ENCODE assay signal across 24 cellular contexts in the genomic region with DNA sequence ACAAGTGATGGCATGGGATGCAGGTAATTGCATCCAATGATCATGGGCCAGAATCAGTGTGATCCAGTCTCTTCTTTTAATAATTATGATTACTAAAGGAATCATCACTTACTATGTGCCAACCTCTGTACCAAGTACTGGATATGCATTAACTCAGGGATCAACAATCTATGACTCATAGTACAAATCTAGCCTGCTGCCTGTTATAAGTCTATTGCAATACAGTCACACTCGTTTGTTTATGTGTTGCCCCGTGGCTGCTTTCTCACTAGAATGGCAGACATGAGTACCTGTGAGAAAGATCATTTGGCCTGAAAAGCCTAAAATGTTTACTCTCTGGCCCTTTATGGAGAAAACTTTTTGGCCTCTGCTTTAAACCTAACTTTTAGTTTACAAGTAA. TPM values are rescaled to one million over a fixed set of nuclear protein-coding genes. Genes with fewer than 3 reads are reported as not detected.
DNase-seq lines count a peak whose midpoint lies in the region; ATAC-seq, FAIRE-seq and TF ChIP-seq lines count a peak whose summit lies in the region.
"Had no signal": no experiment of that assay in that cellular context is flagged by ENCODE, and none has a peak within 500 bp of the region (broad histone marks: within the 10 kb centered on the region; RNA-seq: fewer than 3 reads in every experiment).

No MANE protein-coding gene starts in this region.

- no peaks in the 10 kb centered on the region for H3K4me1 Mint-ChIP-seq in osteocyte (ENCODE audit: unreplicated experiment)
- H3K4me1 Mint-ChIP-seq in activated CD4-positive, alpha-beta T cell treated with anti-CD3 and anti-CD28 coated beads, Interleukin-2, amount 10 ng/mL, durations not matched to agents 24 days and 14 days: no peaks in the 10 kb centered on the region
- H3K4me1 Mint-ChIP-seq: neural crest cell had no signal

- H3K27me3 ChIP-seq in HepG2 (ENCODE audit: control insufficient read depth in 1 of 2, insufficient read depth in 2 of 2, low read length in 2 of 2): no peaks in the 10 kb centered on the region
- H3K27me3 ChIP-seq in right lobe of liver: no peaks in the 10 kb centered on the region
- no peaks in the 10 kb centered on the region for H3K27me3 ChIP-seq in foreskin keratinocyte
- H3K27me3 ChIP-seq: BLaER1, brain microvascular endothelial cell, upper lobe of left lung had no signal

- no peaks in the 10 kb centered on the region for H3K79me2 ChIP-seq in HepG2 (ENCODE audit: insufficient read depth, low read length)

- BruUV-seq in HepG2 (replicated peaks; lab: Mats Ljungman, UMichigan): no TSS peak

- H3K36me3 Mint-ChIP-seq in osteocyte (ENCODE audit: unreplicated experiment): no peaks in the 10 kb centered on the region
- H3K36me3 Mint-ChIP-seq in activated CD4-positive, alpha-beta T cell treated with anti-CD3 and anti-CD28 coated beads, Interleukin-2, amount 10 ng/mL, durations not matched to agents 24 days and 14 days (ENCODE audit: low read depth): no peaks in the 10 kb centered on the region
- H3K36me3 Mint-ChIP-seq: activated naive CD8-positive, alpha-beta T cell had no signal

- ATAC-seq in HepG2 (peak; percentile 34; the same call in 1 of the 3 replicates), right lobe of liver (no peak), foreskin keratinocyte (peak; percentile 99)
- ATAC-seq: left lobe of liver had no signal

- intact Hi-C loops in HepG2 (cut with micrococcal nuclease; ENCODE audit: unreplicated experiment) (no loop called here), right lobe of liver (cut with DNase I) (no loop called here)
- intact Hi-C loops in activated CD4-positive, alpha-beta T cell treated with anti-CD3 and anti-CD28 coated beads, Interleukin-2, amount 10 ng/mL, durations not matched to agents 24 days and 14 days (cut with micrococcal nuclease): no loop called here

- H3K27ac ChIP-seq in HepG2 (ENCODE audit: extremely low read length, insufficient read depth, low read length) (no peak overlapping the region), right lobe of liver (no peak overlapping the region), foreskin keratinocyte (no peak overlapping the region)
- H3K27ac ChIP-seq: BLaER1, brain microvascular endothelial cell, upper lobe of left lung had no signal

- H3K4me2 ChIP-seq in HepG2 (ENCODE audit: low read depth, low read length): no peak overlapping the region
- H3K4me2 ChIP-seq: BLaER1 had no signal

- no peak overlapping the region for H3K4me3 Mint-ChIP-seq in osteocyte (ENCODE audit: unreplicated experiment)
- H3K4me3 Mint-ChIP-seq in activated CD4-positive, alpha-beta T cell treated with anti-CD3 and anti-CD28 coated beads, Interleukin-2, amount 10 ng/mL, durations not matched to agents 24 days and 14 days: no peak overlapping the region
- H3K4me3 Mint-ChIP-seq: activated naive CD8-positive, alpha-beta T cell; neural crest cell had no signal

- no peak for TF ChIP-seq EP300 in HepG2 (IDR thresholded peaks at IDR 0.05; ENCODE audit: low read depth in 2 of 2, low read length in 2 of 2)
- TF ChIP-seq EP300 in HepG2 (CRISPR knock-in tag; IDR thresholded peaks at IDR 0.05; ENCODE audit: borderline replicate concordance): no peak

- H2AFZ ChIP-seq in HepG2 (ENCODE audit: low read length): no peak overlapping the region

- TF ChIP-seq POLR2A in HepG2 (IDR thresholded peaks at IDR 0.05; ENCODE audit: insufficient read depth in 1 of 2, low read depth in 2 of 2, low read length in 2 of 2): no peak
- TF ChIP-seq POLR2A in right lobe of liver (IDR thresholded peaks at IDR 0.05): no peak

- H3K36me3 ChIP-seq in HepG2 (replicated peaks in 1 of 2; ENCODE audit: control insufficient read depth in 1 of 2, insufficient read depth in 2 of 2, low read length in 2 of 2) (no peaks in the 10 kb centered on the region), right lobe of liver (no peaks in the 10 kb centered on the region)
- H3K36me3 ChIP-seq: BLaER1, brain microvascular endothelial cell, upper lobe of left lung had no signal

- no peak overlapping the region for H3K27ac Mint-ChIP-seq in osteocyte (ENCODE audit: unreplicated experiment)
- H3K27ac Mint-ChIP-seq in activated CD4-positive, alpha-beta T cell treated with anti-CD3 and anti-CD28 coated beads, Interleukin-2, amount 10 ng/mL, durations not matched to agents 24 days and 14 days: no peak overlapping the region
- H3K27ac Mint-ChIP-seq: activated naive CD8-positive, alpha-beta T cell had no signal

- TF ChIP-seq CTCF in HepG2 (CRISPR knock-in tag; IDR thresholded peaks at IDR 0.05): no peak
- TF ChIP-seq CTCF in right lobe of liver (IDR thresholded peaks at IDR 0.05): no peak
- TF ChIP-seq CTCF in foreskin keratinocyte (conservative IDR thresholded peaks at IDR 0.05): no peak
- no peak for TF ChIP-seq CTCF in osteocyte (IDR thresholded peaks at IDR 0.05)

- TF ChIP-seq RAD21 in HepG2 (CRISPR knock-in tag; IDR thresholded peaks at IDR 0.05): no peak

- CTCF ChIA-PET in HepG2 (lab: Yijun Ruan, JAX; ENCODE audit: low intra/inter-chr PET ratio, low total read pairs): no interaction called here

- H3K9ac ChIP-seq in HepG2 (ENCODE audit: insufficient read depth, low read depth, low read length): no peak overlapping the region
- H3K9ac ChIP-seq: BLaER1 had no signal

- H3K4me3 ChIP-seq in HepG2 (replicated peaks in 1 of 3; ENCODE audit: insufficient read depth in 1 of 3, low read depth in 2 of 3, low read length in 3 of 3) (no peak overlapping the region), right lobe of liver (no peak overlapping the region)
- H3K4me3 ChIP-seq: BLaER1, upper lobe of left lung had no signal

- in situ Hi-C loops in HepG2 (cut with HindIII; ENCODE audit: extremely low pct_ligation_motif_present, low pct_unique_long_range_greater_than_20kb): no loop called here

- no peaks in the 10 kb centered on the region for H3K27me3 Mint-ChIP-seq in osteocyte (ENCODE audit: unreplicated experiment)
- H3K27me3 Mint-ChIP-seq in activated CD4-positive, alpha-beta T cell treated with anti-CD3 and anti-CD28 coated beads, Interleukin-2, amount 10 ng/mL, durations not matched to agents 24 days and 14 days: no peaks in the 10 kb centered on the region

- no peak for FAIRE-seq in HepG2 (lab: Jason Lieb, UNC)
- FAIRE-seq: endometrium had no signal

- H3K9me3 ChIP-seq in HepG2 (ENCODE audit: low read length) (no peaks in the 10 kb centered on the region), right lobe of liver (no peaks in the 10 kb centered on the region)
- H3K9me3 ChIP-seq: BLaER1, Caco-2, upper lobe of left lung had no signal

- H3K9me3 Mint-ChIP-seq in osteocyte (ENCODE audit: unreplicated experiment): peaks cover 5% of the 10 kb centered on the region
- H3K9me3 Mint-ChIP-seq in activated CD4-positive, alpha-beta T cell treated with anti-CD3 and anti-CD28 coated beads, Interleukin-2, amount 10 ng/mL, durations not matched to agents 24 days and 14 days: no peaks in the 10 kb centered on the region

- WGBS in HepG2 (ENCODE audit: low lambda C conversion rate): 3% methylated on average over 2 of the region's 2 CpGs
- WGBS in right lobe of liver (ENCODE audit: insufficient coverage, low coverage, low lambda C conversion rate, missing lambda C conversion rate): 23% methylated on average over 2 of the region's 2 CpGs

- no peaks in the 10 kb centered on the region for H4K20me1 ChIP-seq in HepG2 (ENCODE audit: insufficient read depth, low read length)
- H4K20me1 ChIP-seq: BLaER1 had no signal

- POLR2A ChIA-PET in HepG2 (lab: Yijun Ruan, JAX): no interaction called here

- H3K4me1 ChIP-seq in HepG2 (ENCODE audit: insufficient read depth, low read length): peaks cover 16% of the 10 kb centered on the region
- no peaks in the 10 kb centered on the region for H3K4me1 ChIP-seq in right lobe of liver
- H3K4me1 ChIP-seq in foreskin keratinocyte: no peaks in the 10 kb centered on the region
- H3K4me1 ChIP-seq: BLaER1, Caco-2, upper lobe of left lung had no signal

- DNase-seq in HepG2 (ENCODE audit: low spot score) (peak; percentile 22), right lobe of liver (no peak), amniotic epithelial cell (ENCODE audit: low read depth) (peak; percentile 92), foreskin keratinocyte (peak; percentile 52 to 82), osteocyte (ENCODE audit: extremely low spot score, unreplicated experiment) (no peak), SKM-1 treated with dmso at 0.1 percent for 144 hours (lab: John Stamatoyannopoulos, UW; ENCODE audit: unreplicated experiment) (no peak), NCI-H2227 (lab: John Stamatoyannopoulos, UW; ENCODE audit: unreplicated experiment) (no peak)
- no peak for DNase-seq in activated CD4-positive, alpha-beta T cell treated with anti-CD3 and anti-CD28 coated beads, Interleukin-2, amount 10 ng/mL, durations not matched to agents 24 days and 14 days
- DNase-seq: 8988T; activated CD4-positive, alpha-beta T cell treated with anti-CD3 and anti-CD28 coated beads for 48 hours; brain microvascular endothelial cell; Caco-2; cortex of kidney; NCI-H1694; SHP77 treated with DMSO at 0.1 percent for 48 hours; stimulated activated CD8-positive, alpha-beta memory T cell treated with anti-CD3 and anti-CD28 coated beads, Interleukin-4, amount 100 ng/mL, for 48 hours; upper lobe of left lung had no signal

RNA-seq across cellular contexts. Expression of gene OR6Q1, which starts 45.0 kb away (rescaled TPM):
- total RNA-seq in HepG2 (2016; rRNA removed; fragmentation: Illumina TruSeq; extraction: Trizol) (not detected in 2 replicates), right lobe of liver (not detected), foreskin keratinocyte (not detected in 2 replicates), osteocyte (not detected in 2 replicates)
- not detected in 2 replicates for total RNA-seq in HepG2 (2016; cell fraction: cytosol; rRNA removed; fragmentation: Illumina TruSeq; extraction: Trizol; ENCODE audit: low read depth)
- not detected in 2 replicates for total RNA-seq in HepG2 (2016; cell fraction: insoluble cytoplasmic fraction; rRNA removed; fragmentation: Illumina TruSeq; extraction: Trizol)
- not detected in 2 replicates for total RNA-seq in HepG2 (2016; cell fraction: membrane; rRNA removed; fragmentation: Illumina TruSeq; extraction: Trizol)
- not detected in 2 replicates for total RNA-seq in HepG2 (2016; cell fraction: nucleus; rRNA removed; fragmentation: Illumina TruSeq; extraction: Trizol)
- polyA plus RNA-seq in HepG2 (2011; rRNA removed) (not detected in 2 replicates), foreskin keratinocyte (not detected in 2 replicates)
- not detected in 2 replicates for polyA plus RNA-seq in HepG2 (2011; cell fraction: cytosol; rRNA removed)
- not detected in 2 replicates for polyA plus RNA-seq in HepG2 (2011; cell fraction: nucleus; rRNA removed)
- not detected in 2 replicates for polyA plus RNA-seq in HepG2 (2012)
- not detected in 2 replicates for polyA plus RNA-seq in HepG2 (2016; cell fraction: cytosol; fragmentation: Illumina TruSeq; extraction: Trizol; ENCODE audit: low read depth)
- not detected in 2 replicates for polyA plus RNA-seq in HepG2 (2016; cell fraction: insoluble cytoplasmic fraction; fragmentation: Illumina TruSeq; extraction: Trizol; ENCODE audit: low read depth)
- not detected in 2 replicates for polyA plus RNA-seq in HepG2 (2016; cell fraction: membrane; fragmentation: Illumina TruSeq; extraction: Trizol; ENCODE audit: low read depth)
- not detected in 2 replicates for polyA plus RNA-seq in HepG2 (2016; cell fraction: nucleus; fragmentation: Illumina TruSeq; extraction: Trizol; ENCODE audit: insufficient read depth, low read depth)
- polyA minus RNA-seq in HepG2 (2011; rRNA and poly(A)+ RNA removed; ENCODE audit: low replicate concordance): 0.50 TPM in 1 of 2 replicates, not detected in the other
- polyA minus RNA-seq in HepG2 (2011; cell fraction: cytosol; rRNA and poly(A)+ RNA removed): not detected in 2 replicates
- 0.39 TPM in 1 of 2 replicates, not detected in the other for polyA minus RNA-seq in HepG2 (2011; cell fraction: nucleus; rRNA and poly(A)+ RNA removed)
- not detected in 2 replicates for total RNA-seq in activated CD4-positive, alpha-beta T cell treated with anti-CD3 and anti-CD28 coated beads, Interleukin-2, amount 10 ng/mL, durations not matched to agents 24 days and 14 days
- total RNA-seq: Caco-2, left lobe of liver, mononuclear cell, neural crest cell, pulmonary artery endothelial cell, upper lobe of left lung had no signal

RNA-seq across cellular contexts. Expression of gene OR9I1, which starts 49.5 kb away (rescaled TPM):
- total RNA-seq in HepG2 (2016; rRNA removed; fragmentation: Illumina TruSeq; extraction: Trizol): not detected in 2 replicates
- not detected in 2 replicates for total RNA-seq in HepG2 (2016; cell fraction: cytosol; rRNA removed; fragmentation: Illumina TruSeq; extraction: Trizol; ENCODE audit: low read depth)
- total RNA-seq in HepG2 (2016; cell fraction: insoluble cytoplasmic fraction; rRNA removed; fragmentation: Illumina TruSeq; extraction: Trizol): not detected in 2 replicates
- not detected in 2 replicates for total RNA-seq in HepG2 (2016; cell fraction: membrane; rRNA removed; fragmentation: Illumina TruSeq; extraction: Trizol)
- not detected in 2 replicates for total RNA-seq in HepG2 (2016; cell fraction: nucleus; rRNA removed; fragmentation: Illumina TruSeq; extraction: Trizol)
- not detected in 2 replicates for polyA plus RNA-seq in HepG2 (2011; rRNA removed)
- not detected in 2 replicates for polyA plus RNA-seq in HepG2 (2011; cell fraction: cytosol; rRNA removed)
- not detected in 2 replicates for polyA plus RNA-seq in HepG2 (2011; cell fraction: nucleus; rRNA removed)
- polyA plus RNA-seq in HepG2 (2012): not detected in 2 replicates
- not detected in 2 replicates for polyA plus RNA-seq in HepG2 (2016; cell fraction: cytosol; fragmentation: Illumina TruSeq; extraction: Trizol; ENCODE audit: low read depth)
- polyA plus RNA-seq in HepG2 (2016; cell fraction: insoluble cytoplasmic fraction; fragmentation: Illumina TruSeq; extraction: Trizol; ENCODE audit: low read depth): not detected in 2 replicates
- not detected in 2 replicates for polyA plus RNA-seq in HepG2 (2016; cell fraction: membrane; fragmentation: Illumina TruSeq; extraction: Trizol; ENCODE audit: low read depth)
- not detected in 2 replicates for polyA plus RNA-seq in HepG2 (2016; cell fraction: nucleus; fragmentation: Illumina TruSeq; extraction: Trizol; ENCODE audit: insufficient read depth, low read depth)
- not detected in 2 replicates for polyA minus RNA-seq in HepG2 (2011; rRNA and poly(A)+ RNA removed; ENCODE audit: low replicate concordance)
- polyA minus RNA-seq in HepG2 (2011; cell fraction: cytosol; rRNA and poly(A)+ RNA removed): not detected in 2 replicates
- polyA minus RNA-seq in HepG2 (2011; cell fraction: nucleus; rRNA and poly(A)+ RNA removed): not detected in 2 replicates
- not detected for total RNA-seq in right lobe of liver
- not detected in 2 replicates for total RNA-seq in foreskin keratinocyte
- not detected in 2 replicates for polyA plus RNA-seq in foreskin keratinocyte
- total RNA-seq in osteocyte: not detected in 2 replicates
- not detected in 2 replicates for total RNA-seq in activated CD4-positive, alpha-beta T cell treated with anti-CD3 and anti-CD28 coated beads, Interleukin-2, amount 10 ng/mL, durations not matched to agents 24 days and 14 days
- total RNA-seq: Caco-2, left lobe of liver, mononuclear cell, neural crest cell, pulmonary artery endothelial cell, upper lobe of left lung had no signal

RNA-seq across cellular contexts. Expression of gene OR9Q1, which starts 52.1 kb away (rescaled TPM):
- total RNA-seq in HepG2 (2016; rRNA removed; fragmentation: Illumina TruSeq; extraction: Trizol) (not detected in 2 replicates), right lobe of liver (not detected), foreskin keratinocyte (not detected in 2 replicates), osteocyte (not detected in 2 replicates)
- total RNA-seq in HepG2 (2016; cell fraction: cytosol; rRNA removed; fragmentation: Illumina TruSeq; extraction: Trizol; ENCODE audit: low read depth): not detected in 2 replicates
- not detected in 2 replicates for total RNA-seq in HepG2 (2016; cell fraction: insoluble cytoplasmic fraction; rRNA removed; fragmentation: Illumina TruSeq; extraction: Trizol)
- total RNA-seq in HepG2 (2016; cell fraction: membrane; rRNA removed; fragmentation: Illumina TruSeq; extraction: Trizol): not detected in 2 replicates
- 0.28 TPM in 1 of 2 replicates, not detected in the other for total RNA-seq in HepG2 (2016; cell fraction: nucleus; rRNA removed; fragmentation: Illumina TruSeq; extraction: Trizol)
- polyA plus RNA-seq in HepG2 (2011; rRNA removed) (not detected in 2 replicates), foreskin keratinocyte (not detected in 2 replicates)
- not detected in 2 replicates for polyA plus RNA-seq in HepG2 (2011; cell fraction: cytosol; rRNA removed)
- polyA plus RNA-seq in HepG2 (2011; cell fraction: nucleus; rRNA removed): not detected in 2 replicates
- not detected in 2 replicates for polyA plus RNA-seq in HepG2 (2012)
- not detected in 2 replicates for polyA plus RNA-seq in HepG2 (2016; cell fraction: cytosol; fragmentation: Illumina TruSeq; extraction: Trizol; ENCODE audit: low read depth)
- not detected in 2 replicates for polyA plus RNA-seq in HepG2 (2016; cell fraction: insoluble cytoplasmic fraction; fragmentation: Illumina TruSeq; extraction: Trizol; ENCODE audit: low read depth)
- polyA plus RNA-seq in HepG2 (2016; cell fraction: membrane; fragmentation: Illumina TruSeq; extraction: Trizol; ENCODE audit: low read depth): not detected in 2 replicates
- polyA plus RNA-seq in HepG2 (2016; cell fraction: nucleus; fragmentation: Illumina TruSeq; extraction: Trizol; ENCODE audit: insufficient read depth, low read depth): not detected in 2 replicates
- polyA minus RNA-seq in HepG2 (2011; rRNA and poly(A)+ RNA removed; ENCODE audit: low replicate concordance): 0.32 TPM in 1 of 2 replicates, not detected in the other
- not detected in 2 replicates for polyA minus RNA-seq in HepG2 (2011; cell fraction: cytosol; rRNA and poly(A)+ RNA removed)
- polyA minus RNA-seq in HepG2 (2011; cell fraction: nucleus; rRNA and poly(A)+ RNA removed): 0.52 TPM in 1 of 2 replicates, not detected in the other
- total RNA-seq in activated CD4-positive, alpha-beta T cell treated with anti-CD3 and anti-CD28 coated beads, Interleukin-2, amount 10 ng/mL, durations not matched to agents 24 days and 14 days: not detected in 2 replicates
- total RNA-seq: Caco-2, left lobe of liver, mononuclear cell, neural crest cell, pulmonary artery endothelial cell, upper lobe of left lung had no signal

Comparison
In these comparisons a context has a peak if more than half of its experiments do, and no peak if none do; other contexts are left out.
1. ATAC-seq: peak in HepG2 (single experiment) and foreskin keratinocyte (single experiment); none in right lobe of liver (0 of 4).
2. DNase-seq: peak in HepG2 (single experiment), amniotic epithelial cell (single experiment) and foreskin keratinocyte (2 of 2); none in right lobe of liver (0 of 3), osteocyte (single experiment), SKM-1 treated with dmso at 0.1 percent for 144 hours (single experiment), activated CD4-positive, alpha-beta T cell treated with anti-CD3 and anti-CD28 coated beads, Interleukin-2, amount 10 ng/mL, durations not matched to agents 24 days and 14 days (single experiment) and NCI-H2227 (single experiment).